ENCODE assay signal across 13 cellular contexts in the genomic region with DNA sequence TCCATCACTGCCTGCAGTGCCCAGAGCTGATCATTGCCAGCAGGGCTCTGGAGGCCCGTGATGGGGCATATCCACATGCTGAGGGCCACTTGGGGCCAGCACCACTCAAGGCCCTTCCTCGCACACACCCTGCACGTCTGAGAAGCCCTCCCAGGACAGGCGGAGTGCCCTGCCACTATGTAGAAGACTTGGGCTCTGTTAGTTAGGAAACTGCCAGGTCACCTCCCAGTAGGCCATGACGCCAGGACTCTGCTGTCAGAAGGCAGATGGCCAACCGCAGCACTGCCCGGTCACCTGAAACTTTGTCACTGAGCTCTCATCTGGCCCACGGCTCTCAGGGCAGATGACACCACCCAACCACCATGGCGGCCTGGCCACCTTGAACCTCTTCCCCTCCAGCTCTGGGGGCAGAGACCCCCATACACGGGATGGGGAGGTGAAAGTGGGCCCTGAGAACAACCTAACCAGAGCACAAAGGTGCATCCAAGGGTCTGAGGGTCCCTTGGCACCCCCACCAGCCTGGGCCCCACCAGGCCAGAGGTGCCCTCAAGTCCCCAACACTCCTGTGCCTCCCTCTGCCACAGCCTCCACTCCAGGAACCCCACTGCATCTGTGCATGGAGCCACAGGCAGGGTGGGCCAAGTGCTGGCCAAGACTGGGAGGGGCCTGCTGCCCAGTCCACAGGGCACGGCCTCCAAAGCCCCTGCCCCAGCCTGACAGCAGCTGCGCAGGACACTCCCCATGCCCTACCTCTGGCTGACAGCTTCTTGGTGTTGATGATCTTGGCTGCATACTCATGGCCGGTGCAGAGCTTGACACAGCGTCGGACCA. TPM values are rescaled to one million over a fixed set of nuclear protein-coding genes. Genes with fewer than 3 reads are reported as not detected.
DNase-seq lines count a peak whose midpoint lies in the region; FAIRE-seq lines count a peak whose summit lies in the region.
"Had no signal": no experiment of that assay in that cellular context is flagged by ENCODE, and none has a peak within 500 bp of the region (broad histone marks: within the 10 kb centered on the region; RNA-seq: fewer than 3 reads in every experiment).

No MANE protein-coding gene starts in this region.

- H3K4me3 ChIP-seq in neuronal stem cell (ENCODE audit: low read length in 2 of 2) = no peak overlapping the region
- H3K4me3 ChIP-seq: colonic mucosa, GM23338 had no signal

- no peak overlapping the region for H2BK15ac ChIP-seq in neuronal stem cell (ENCODE audit: low read length)

- H3K23ac ChIP-seq in neuronal stem cell (ENCODE audit: low read depth, low read length, poor library complexity) = peak overlapping the region; percentile 47

- CTCF ChIA-PET in activated naive CD4-positive, alpha-beta T cell treated with anti-CD3 and anti-CD28 coated beads, Interleukin-2, amount 10 ng/mL, durations not matched to agents 7 days and 5 days (lab: Charles Lee) = no interaction called here

- H3K27ac ChIP-seq in neuronal stem cell (replicated peaks; ENCODE audit: low read length) = no peak overlapping the region
- H3K27ac ChIP-seq: colonic mucosa had no signal

- WGBS in neuronal stem cell (ENCODE audit: extremely low coverage in 2 of 2, insufficient read length in 2 of 2, insufficient replicate concordance in 1 of 2), 2 donors = no CpG with 5 or more reads among the region's 15 CpGs

- H4K91ac ChIP-seq in neuronal stem cell (ENCODE audit: low read depth, low read length, poor library complexity) = no peak overlapping the region

- no peak overlapping the region for H2BK120ac ChIP-seq in neuronal stem cell (ENCODE audit: low read depth, low read length)

- no peaks in the 10 kb centered on the region for H3K9me3 ChIP-seq in neuronal stem cell (replicated peaks in 1 of 2; ENCODE audit: control insufficient read depth in 2 of 2, insufficient read depth in 1 of 2, low read depth in 1 of 2, low read length in 2 of 2)
- H3K9me3 ChIP-seq: colonic mucosa had no signal

- DNase-seq in activated naive CD4-positive, alpha-beta T cell treated with anti-CD3 and anti-CD28 coated beads, Interleukin-2, amount 10 ng/mL, durations not matched to agents 7 days and 5 days = peak; percentile 16
- DNase-seq in activated naive CD4-positive, alpha-beta T cell treated with Interleukin-2 at 50 U/mL for 16 hours = no peak
- peak in 36 of 42 donors; percentile 1 to 42 (median 8) for DNase-seq in head of caudate nucleus
- no peak for DNase-seq in neuronal stem cell (ENCODE audit: low spot score)
- no peak for DNase-seq in urothelium cell line (ENCODE audit: low spot score)
- DNase-seq in NCI-H1436 treated with DMSO at 0.1 percent for 48 hours (lab: John Stamatoyannopoulos, UW) = no peak
- no peak for DNase-seq in LoVo (ENCODE audit: low spot score)
- DNase-seq in NCI-H2227 treated with DMSO at 0.1 percent for 48 hours (lab: John Stamatoyannopoulos, UW) = no peak
- DNase-seq: activated naive CD8-positive, alpha-beta T cell treated with anti-CD3 and anti-CD28 coated beads for 36 hours; colonic mucosa; NCI-H345 had no signal

- no peak overlapping the region for H3K27ac Mint-ChIP-seq in activated naive CD4-positive, alpha-beta T cell treated with anti-CD3 and anti-CD28 coated beads, Interleukin-2, amount 10 ng/mL, durations not matched to agents 7 days and 5 days
- H3K27ac Mint-ChIP-seq: GM23338, T-cell had no signal

- no peak overlapping the region for H2BK5ac ChIP-seq in neuronal stem cell (ENCODE audit: low read length)

- no peaks in the 10 kb centered on the region for H3K4me1 Mint-ChIP-seq in activated naive CD4-positive, alpha-beta T cell treated with anti-CD3 and anti-CD28 coated beads, Interleukin-2, amount 10 ng/mL, durations not matched to agents 7 days and 5 days
- H3K4me1 Mint-ChIP-seq: activated naive CD8-positive, alpha-beta T cell treated with anti-CD3 and anti-CD28 coated beads for 36 hours; GM23338; T-cell had no signal

- peaks cover 0 to 55% (median 0%) of the 10 kb centered on the region in 3 experiments for H3K27me3 ChIP-seq in neuronal stem cell (ENCODE audit: control insufficient read depth in 3 of 3, insufficient read depth in 3 of 3, low read depth in 1 of 3, low read length in 3 of 3)
- H3K27me3 ChIP-seq: colonic mucosa had no signal

- H3K36me3 Mint-ChIP-seq in activated naive CD4-positive, alpha-beta T cell treated with anti-CD3 and anti-CD28 coated beads, Interleukin-2, amount 10 ng/mL, durations not matched to agents 7 days and 5 days = no peaks in the 10 kb centered on the region
- H3K36me3 Mint-ChIP-seq: activated naive CD8-positive, alpha-beta T cell treated with anti-CD3 and anti-CD28 coated beads for 36 hours; T-cell had no signal

- H3K4me3 Mint-ChIP-seq in activated naive CD4-positive, alpha-beta T cell treated with anti-CD3 and anti-CD28 coated beads, Interleukin-2, amount 10 ng/mL, durations not matched to agents 7 days and 5 days = no peak overlapping the region
- H3K4me3 Mint-ChIP-seq: activated naive CD8-positive, alpha-beta T cell treated with anti-CD3 and anti-CD28 coated beads for 36 hours; GM23338; T-cell had no signal

- intact Hi-C loops in head of caudate nucleus (cut with DNase I) = no loop called here

- no peaks in the 10 kb centered on the region for H3K27me3 Mint-ChIP-seq in activated naive CD4-positive, alpha-beta T cell treated with anti-CD3 and anti-CD28 coated beads, Interleukin-2, amount 10 ng/mL, durations not matched to agents 7 days and 5 days
- H3K27me3 Mint-ChIP-seq: activated naive CD8-positive, alpha-beta T cell treated with anti-CD3 and anti-CD28 coated beads for 36 hours; T-cell had no signal

- H3K4me1 ChIP-seq in neuronal stem cell (ENCODE audit: control insufficient read depth in 2 of 2, insufficient read depth in 1 of 2, low read depth in 1 of 2, low read length in 2 of 2) = peaks cover 0 to 4% of the 10 kb centered on the region in 2 donors
- H3K4me1 ChIP-seq: colonic mucosa had no signal

- H2BK12ac ChIP-seq in neuronal stem cell (ENCODE audit: low read length) = peak overlapping the region; percentile 85

- H4K8ac ChIP-seq in neuronal stem cell (ENCODE audit: low read depth, low read length) = peak overlapping the region; percentile 72

- H2AK5ac ChIP-seq in neuronal stem cell (ENCODE audit: low read depth, low read length) = peak overlapping the region; percentile 8

- peaks cover 1% of the 10 kb centered on the region for H3K79me1 ChIP-seq in neuronal stem cell (ENCODE audit: low read depth, low read length)

- peak overlapping the region; percentile 70 for H3K18ac ChIP-seq in neuronal stem cell (ENCODE audit: low read length)

- FAIRE-seq in urothelium cell line (lab: Jason Lieb, UNC) = peak; percentile 30

- H3K36me3 ChIP-seq in neuronal stem cell (replicated peaks in 1 of 2; ENCODE audit: control insufficient read depth in 2 of 2, insufficient read depth in 2 of 2, low read length in 2 of 2) = no peaks in the 10 kb centered on the region
- H3K36me3 ChIP-seq: colonic mucosa had no signal

- H3K14ac ChIP-seq in neuronal stem cell (ENCODE audit: low read length) = peak overlapping the region; percentile 47

- peak overlapping the region; percentile 35 for H3K9ac ChIP-seq in neuronal stem cell (ENCODE audit: low read depth, low read length, poor library complexity)

- no peak overlapping the region for H3K4me2 ChIP-seq in neuronal stem cell (ENCODE audit: insufficient read depth, low read length, poor library complexity, severe bottlenecking)
- H3K4me2 ChIP-seq: GM23338 had no signal

- H2AFZ ChIP-seq in neuronal stem cell (ENCODE audit: low read length) = no peak overlapping the region
- H2AFZ ChIP-seq: GM23338 had no signal

- H3K4ac ChIP-seq in neuronal stem cell (ENCODE audit: low read length) = no peak overlapping the region

- H3K9me3 Mint-ChIP-seq in activated naive CD4-positive, alpha-beta T cell treated with anti-CD3 and anti-CD28 coated beads, Interleukin-2, amount 10 ng/mL, durations not matched to agents 7 days and 5 days = no peaks in the 10 kb centered on the region
- H3K9me3 Mint-ChIP-seq: activated naive CD8-positive, alpha-beta T cell treated with anti-CD3 and anti-CD28 coated beads for 36 hours; GM23338; T-cell had no signal

RNA-seq across cellular contexts. Expression of a gene that starts 41.8 kb away (rescaled TPM):
- polyA plus RNA-seq in neuronal stem cell (2013, experiment 1 of 2) = 0.79 TPM
- polyA plus RNA-seq in neuronal stem cell (2013, experiment 2 of 2) = 0.65 TPM
- polyA plus RNA-seq: GM23338 had no signal

Comparison
In these comparisons a context has a peak if more than half of its experiments do, and no peak if none do; other contexts are left out.
1. DNase-seq: peak in activated naive CD4-positive, alpha-beta T cell treated with anti-CD3 and anti-CD28 coated beads, Interleukin-2, amount 10 ng/mL, durations not matched to agents 7 days and 5 days (single experiment) and head of caudate nucleus (36 of 42); none in activated naive CD4-positive, alpha-beta T cell treated with Interleukin-2 at 50 U/mL for 16 hours (single experiment), neuronal stem cell (single experiment), urothelium cell line (single experiment), NCI-H1436 treated with DMSO at 0.1 percent for 48 hours (single experiment), LoVo (single experiment) and NCI-H2227 treated with DMSO at 0.1 percent for 48 hours (single experiment).